In the genomic region with DNA sequence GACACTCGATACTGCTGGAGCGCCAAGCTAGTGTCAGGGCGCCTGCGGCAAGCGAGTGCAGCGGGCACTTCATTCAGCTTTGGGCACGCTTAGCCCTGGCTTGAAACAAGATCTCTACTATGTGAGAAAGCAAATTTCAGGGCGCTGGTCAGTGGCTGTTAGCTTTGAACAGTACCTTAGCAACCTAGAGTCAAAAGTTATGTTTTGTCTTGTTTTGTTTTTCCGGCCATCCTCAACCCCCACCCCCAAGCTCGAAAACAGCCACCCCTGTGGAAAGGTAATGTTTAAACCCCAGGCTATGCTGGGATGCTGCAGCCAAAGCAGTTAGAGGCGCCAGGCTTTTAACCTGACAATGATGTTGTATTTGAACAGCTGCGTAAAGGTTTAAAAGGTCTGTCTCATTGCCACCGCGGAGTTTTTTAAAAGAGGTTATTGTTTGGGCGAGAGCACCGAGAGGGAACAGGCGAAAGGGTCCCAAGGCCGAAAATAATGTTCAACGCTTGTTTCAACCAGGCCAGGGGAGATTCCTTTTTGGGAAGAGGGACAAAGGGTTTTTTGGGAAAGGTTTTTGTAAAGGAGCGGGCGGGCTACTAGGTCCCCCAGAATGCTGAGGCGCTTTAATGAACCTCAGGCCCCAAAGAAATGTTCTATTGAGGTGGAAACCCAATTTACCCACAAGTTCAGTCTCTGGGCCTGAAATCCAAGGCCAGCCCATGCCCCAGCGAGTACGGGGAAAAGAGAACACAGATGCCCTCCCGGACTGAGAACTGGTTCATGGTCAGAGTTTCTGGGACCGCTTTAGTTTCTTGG, we compare ENCODE assay signal across 1 cellular context.
TF ChIP-seq lines count a peak whose summit lies in the region.

No MANE protein-coding gene starts in this region.

TF ChIP-seq in H1, 55 proteins besides CTCF, POLR2A, EP300 and RAD21:
- no peak for TF ChIP-seq CHD2 (IDR thresholded peaks at IDR 0.05; ENCODE audit: low read length)
- TF ChIP-seq CTBP2 (IDR thresholded peaks at IDR 0.05; ENCODE audit: borderline replicate concordance, insufficient read depth, insufficient read length, low read length) = no peak
- TF ChIP-seq SUZ12 (IDR thresholded peaks at IDR 0.05; ENCODE audit: low read length) = peak; percentile 96
- TF ChIP-seq TAF1 (IDR thresholded peaks at IDR 0.05; ENCODE audit: low read depth, low read length) = no peak
- TF ChIP-seq, protein P1, sequence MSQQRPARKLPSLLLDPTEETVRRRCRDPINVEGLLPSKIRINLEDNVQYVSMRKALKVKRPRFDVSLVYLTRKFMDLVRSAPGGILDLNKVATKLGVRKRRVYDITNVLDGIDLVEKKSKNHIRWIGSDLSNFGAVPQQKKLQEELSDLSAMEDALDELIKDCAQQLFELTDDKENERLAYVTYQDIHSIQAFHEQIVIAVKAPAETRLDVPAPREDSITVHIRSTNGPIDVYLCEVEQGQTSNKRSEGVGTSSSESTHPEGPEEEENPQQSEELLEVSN (IDR thresholded peaks at IDR 0.05) = no peak
- TF ChIP-seq TCF12 (IDR thresholded peaks at IDR 0.05; ENCODE audit: low read depth, low read length) = peak; percentile 61; the same call in 1 of the 2 replicates
- TF ChIP-seq EZH2 (IDR thresholded peaks at IDR 0.05; ENCODE audit: low read depth, low read length, severe bottlenecking) = peak; percentile 95
- peak; percentile 94 for TF ChIP-seq RNF2 (IDR thresholded peaks at IDR 0.05; ENCODE audit: borderline replicate concordance, low read depth, low read length, missing control alignments, poor library complexity, severe bottlenecking)
TF ChIP-seq in H1: peak in this region for 4.
